In the genomic region with DNA sequence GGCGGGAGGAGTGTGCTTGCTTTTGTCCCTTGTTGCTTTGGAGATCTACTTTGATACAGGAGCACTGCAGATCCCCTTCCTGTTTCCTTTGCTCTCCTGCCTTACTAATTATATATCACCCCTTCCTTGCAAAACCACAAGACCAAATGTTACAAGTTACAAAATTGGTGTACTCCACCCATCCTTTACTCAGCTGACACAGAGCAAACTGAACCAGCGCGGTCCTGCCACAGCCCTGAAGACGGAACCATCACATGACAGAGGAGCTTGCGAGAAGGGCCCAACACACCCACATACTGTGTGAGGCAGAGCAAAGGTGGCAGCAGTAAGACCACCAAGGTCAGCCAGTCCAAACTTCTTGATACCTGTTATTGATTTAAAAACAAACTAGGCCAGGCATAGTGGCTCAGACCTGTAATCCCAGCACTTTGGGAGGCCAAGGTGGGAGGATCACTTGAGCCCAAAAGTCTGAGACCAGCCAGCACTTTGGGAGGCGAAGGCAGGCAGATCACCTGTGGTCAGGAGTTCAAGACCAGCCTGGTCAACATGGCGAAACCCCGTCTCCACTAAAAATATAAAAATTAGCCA, we compare ENCODE assay signal across 9 cellular contexts. TPM values are rescaled to one million over a fixed set of nuclear protein-coding genes. Genes with fewer than 3 reads are reported as not detected.
DNase-seq lines count a peak whose midpoint lies in the region; ATAC-seq and TF ChIP-seq lines count a peak whose summit lies in the region.
"Had no signal": no experiment of that assay in that cellular context is flagged by ENCODE, and none has a peak within 500 bp of the region (broad histone marks: within the 10 kb centered on the region; RNA-seq: fewer than 3 reads in every experiment).

No MANE protein-coding gene starts in this region.

- H3K4me3 ChIP-seq in Peyer's patch (no peak overlapping the region), right atrium auricular region (no peak overlapping the region)

- TF ChIP-seq CTCF in Peyer's patch (IDR thresholded peaks at IDR 0.05) (no peak), right atrium auricular region (IDR thresholded peaks at IDR 0.05) (no peak)

- DNase-seq in DMS153 (lab: John Stamatoyannopoulos, UW), result peak; percentile 44
- no peak for DNase-seq in DMS153 treated with DMSO at 0.1 percent for 48 hours (lab: John Stamatoyannopoulos, UW; ENCODE audit: unreplicated experiment)
- DNase-seq in Peyer's patch, result peak in 2 of 3 donors; percentile 85 to 91
- DNase-seq in activated effector memory CD4-positive, alpha-beta T cell treated with anti-CD3 and anti-CD28 coated beads, Interleukin-2, amount 50 U/mL, for 16 hours, result peak; percentile 90
- DNase-seq in right atrium auricular region (ENCODE audit: low spot score), result peak; percentile 83
- peak; percentile 53 for DNase-seq in stimulated activated CD8-positive, alpha-beta memory T cell treated with anti-CD3 and anti-CD28 coated beads, Interleukin-12 subunit alpha, Interleukin-12 subunit beta, amount 100 ng/mL, for 4 hours (ENCODE audit: low read depth)
- DNase-seq in NCI-H748 (lab: John Stamatoyannopoulos, UW; ENCODE audit: unreplicated experiment), result no peak

- H3K36me3 ChIP-seq in Peyer's patch (no peaks in the 10 kb centered on the region), right atrium auricular region (no peaks in the 10 kb centered on the region)

- H3K27me3 ChIP-seq in Peyer's patch, result no peaks in the 10 kb centered on the region
- H3K27me3 ChIP-seq in right atrium auricular region, result no peaks in the 10 kb centered on the region

- H3K9me3 ChIP-seq in Peyer's patch, result no peaks in the 10 kb centered on the region
- H3K9me3 ChIP-seq in right atrium auricular region, result no peaks in the 10 kb centered on the region

- ATAC-seq in GM19397 (IDR thresholded peaks at IDR 0.05; ENCODE audit: unreplicated experiment), result no peak

- H3K4me1 ChIP-seq in Peyer's patch (peaks cover 0 to 42% (median 16%) of the 10 kb centered on the region in 4 donors), right atrium auricular region (peaks cover 0 to 33% of the 10 kb centered on the region in 2 donors)

- no peak for TF ChIP-seq POLR2A in Peyer's patch (IDR thresholded peaks at IDR 0.05)

- peak overlapping the region; percentile 76 to 85 (median 78) for H3K27ac ChIP-seq in Peyer's patch
- H3K27ac ChIP-seq in right atrium auricular region, result peak overlapping the region; percentile 46 to 57
- H3K27ac ChIP-seq: 22Rv1 had no signal

RNA-seq across cellular contexts. Expression of a gene that starts 33.2 kb away (rescaled TPM):
- 100 to 1,000 TPM in 2 of 4 donors, 10 to 100 TPM in 2; 88.3 to 262 (median 109) TPM for total RNA-seq in Peyer's patch
- 10 to 100 TPM; 23.8 to 31.0 TPM for total RNA-seq in right atrium auricular region

Comparison
In these comparisons a context has a peak if more than half of its experiments do, and no peak if none do; other contexts are left out.
1. DNase-seq: peak in DMS153 (single experiment), Peyer's patch (2 of 3), activated effector memory CD4-positive, alpha-beta T cell treated with anti-CD3 and anti-CD28 coated beads, Interleukin-2, amount 50 U/mL, for 16 hours (single experiment), right atrium auricular region (single experiment) and stimulated activated CD8-positive, alpha-beta memory T cell treated with anti-CD3 and anti-CD28 coated beads, Interleukin-12 subunit alpha, Interleukin-12 subunit beta, amount 100 ng/mL, for 4 hours (single experiment); none in DMS153 treated with DMSO at 0.1 percent for 48 hours (single experiment) and NCI-H748 (single experiment).